1 cellular context compared by ENCODE assay signal in the genomic region with DNA sequence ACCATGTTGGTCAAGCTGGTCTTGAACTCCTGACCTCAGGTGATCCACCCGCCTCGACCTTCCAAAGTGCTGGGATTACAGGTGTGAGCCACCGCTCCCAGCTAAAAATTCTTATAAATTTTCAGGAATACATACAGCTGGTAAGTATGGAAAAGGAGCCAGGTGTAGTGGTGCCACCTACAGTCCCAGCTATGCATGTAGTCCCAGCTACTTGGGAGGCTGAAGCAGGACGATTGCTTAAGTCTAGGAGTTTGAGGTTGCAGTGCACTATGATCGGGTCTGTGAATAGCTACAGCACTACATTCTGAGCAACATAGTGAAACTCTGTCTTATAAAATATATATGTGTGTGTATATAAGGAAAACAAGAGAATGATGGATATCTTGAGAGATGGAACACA.
TF ChIP-seq lines count a peak whose summit lies in the region.

No MANE protein-coding gene starts in this region.

TF ChIP-seq in HepG2, 621 proteins besides CTCF, POLR2A, EP300 and RAD21:
- peak; percentile 44; the same call in 1 of the 2 replicates for TF ChIP-seq CEBPB (IDR thresholded peaks at IDR 0.05; ENCODE audit: borderline replicate concordance, low read depth, low read length)
- TF ChIP-seq, protein P1, sequence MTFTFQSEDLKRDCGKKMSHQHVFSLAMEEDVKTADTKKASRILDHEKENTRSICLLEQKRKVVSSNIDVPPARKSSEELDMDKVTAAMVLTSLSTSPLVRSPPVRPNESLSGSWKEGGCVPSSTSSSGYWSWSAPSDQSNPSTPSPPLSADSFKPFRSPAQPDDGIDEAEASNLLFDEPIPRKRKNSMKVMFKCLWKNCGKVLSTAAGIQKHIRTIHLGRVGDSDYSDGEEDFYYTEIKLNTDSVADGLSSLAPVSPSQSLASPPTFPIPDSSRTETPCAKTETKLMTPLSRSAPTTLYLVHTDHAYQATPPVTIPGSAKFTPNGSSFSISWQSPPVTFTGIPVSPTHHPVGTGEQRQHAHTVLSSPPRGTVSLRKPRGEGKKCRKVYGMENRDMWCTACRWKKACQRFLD (CRISPR knock-in tag; IDR thresholded peaks at IDR 0.05; ENCODE audit: borderline replicate concordance) = no peak
- no peak for TF ChIP-seq ZFAT (CRISPR knock-in tag; conservative IDR thresholded peaks at IDR 0.05)
- TF ChIP-seq ZSCAN29 (CRISPR knock-in tag; conservative IDR thresholded peaks at IDR 0.05) = no peak
- no peak for TF ChIP-seq MTA3 (CRISPR knock-in tag; IDR thresholded peaks at IDR 0.05)
- no peak for TF ChIP-seq ZNF451 (CRISPR knock-in tag; IDR thresholded peaks at IDR 0.05)
- TF ChIP-seq STAG1 (CRISPR knock-in tag; IDR thresholded peaks at IDR 0.05) = peak; percentile 19; the same call in 1 of the 2 replicates
- TF ChIP-seq ZNF224 (CRISPR knock-in tag; IDR thresholded peaks at IDR 0.05) = no peak
- no peak for TF ChIP-seq RBFOX2 (IDR thresholded peaks at IDR 0.05; ENCODE audit: low read depth, low read length)
- TF ChIP-seq HNRNPLL (IDR thresholded peaks at IDR 0.05; ENCODE audit: low read depth, low read length, poor library complexity, severe bottlenecking) = peak; percentile 25
- TF ChIP-seq, protein P2, sequence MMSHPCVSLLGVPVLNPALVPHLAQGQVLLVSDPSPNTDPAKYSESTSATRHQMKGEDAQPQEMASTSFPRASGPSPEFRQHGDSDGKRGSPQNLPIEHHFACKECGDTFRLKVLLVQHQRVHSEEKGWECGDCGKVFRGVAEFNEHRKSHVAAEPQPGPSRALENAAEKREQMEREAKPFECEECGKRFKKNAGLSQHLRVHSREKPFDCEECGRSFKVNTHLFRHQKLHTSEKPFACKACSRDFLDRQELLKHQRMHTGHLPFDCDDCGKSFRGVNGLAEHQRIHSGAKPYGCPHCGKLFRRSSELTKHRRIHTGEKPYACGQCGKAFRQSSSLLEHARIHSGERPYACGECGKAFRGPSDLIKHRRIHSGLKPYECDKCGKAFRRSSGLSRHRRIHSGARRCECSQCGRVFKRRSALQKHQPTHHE (CRISPR knock-in tag; IDR thresholded peaks at IDR 0.05; ENCODE audit: borderline replicate concordance) = no peak
- no peak for TF ChIP-seq MEIS1 (CRISPR knock-in tag; IDR thresholded peaks at IDR 0.05; ENCODE audit: borderline replicate concordance)
- TF ChIP-seq, protein P3, sequence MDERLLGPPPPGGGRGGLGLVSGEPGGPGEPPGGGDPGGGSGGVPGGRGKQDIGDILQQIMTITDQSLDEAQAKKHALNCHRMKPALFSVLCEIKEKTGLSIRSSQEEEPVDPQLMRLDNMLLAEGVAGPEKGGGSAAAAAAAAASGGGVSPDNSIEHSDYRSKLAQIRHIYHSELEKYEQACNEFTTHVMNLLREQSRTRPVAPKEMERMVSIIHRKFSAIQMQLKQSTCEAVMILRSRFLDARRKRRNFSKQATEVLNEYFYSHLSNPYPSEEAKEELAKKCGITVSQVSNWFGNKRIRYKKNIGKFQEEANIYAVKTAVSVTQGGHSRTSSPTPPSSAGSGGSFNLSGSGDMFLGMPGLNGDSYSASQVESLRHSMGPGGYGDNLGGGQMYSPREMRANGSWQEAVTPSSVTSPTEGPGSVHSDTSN (CRISPR knock-in tag; IDR thresholded peaks at IDR 0.05) = no peak
- TF ChIP-seq KLF12 (CRISPR knock-in tag; IDR thresholded peaks at IDR 0.05; ENCODE audit: borderline replicate concordance) = no peak
- TF ChIP-seq ZNF333 (CRISPR knock-in tag; IDR thresholded peaks at IDR 0.05; ENCODE audit: borderline replicate concordance) = no peak
- peak; percentile 71 for TF ChIP-seq CEBPG (CRISPR knock-in tag; IDR thresholded peaks at IDR 0.05)
- TF ChIP-seq, protein P4, sequence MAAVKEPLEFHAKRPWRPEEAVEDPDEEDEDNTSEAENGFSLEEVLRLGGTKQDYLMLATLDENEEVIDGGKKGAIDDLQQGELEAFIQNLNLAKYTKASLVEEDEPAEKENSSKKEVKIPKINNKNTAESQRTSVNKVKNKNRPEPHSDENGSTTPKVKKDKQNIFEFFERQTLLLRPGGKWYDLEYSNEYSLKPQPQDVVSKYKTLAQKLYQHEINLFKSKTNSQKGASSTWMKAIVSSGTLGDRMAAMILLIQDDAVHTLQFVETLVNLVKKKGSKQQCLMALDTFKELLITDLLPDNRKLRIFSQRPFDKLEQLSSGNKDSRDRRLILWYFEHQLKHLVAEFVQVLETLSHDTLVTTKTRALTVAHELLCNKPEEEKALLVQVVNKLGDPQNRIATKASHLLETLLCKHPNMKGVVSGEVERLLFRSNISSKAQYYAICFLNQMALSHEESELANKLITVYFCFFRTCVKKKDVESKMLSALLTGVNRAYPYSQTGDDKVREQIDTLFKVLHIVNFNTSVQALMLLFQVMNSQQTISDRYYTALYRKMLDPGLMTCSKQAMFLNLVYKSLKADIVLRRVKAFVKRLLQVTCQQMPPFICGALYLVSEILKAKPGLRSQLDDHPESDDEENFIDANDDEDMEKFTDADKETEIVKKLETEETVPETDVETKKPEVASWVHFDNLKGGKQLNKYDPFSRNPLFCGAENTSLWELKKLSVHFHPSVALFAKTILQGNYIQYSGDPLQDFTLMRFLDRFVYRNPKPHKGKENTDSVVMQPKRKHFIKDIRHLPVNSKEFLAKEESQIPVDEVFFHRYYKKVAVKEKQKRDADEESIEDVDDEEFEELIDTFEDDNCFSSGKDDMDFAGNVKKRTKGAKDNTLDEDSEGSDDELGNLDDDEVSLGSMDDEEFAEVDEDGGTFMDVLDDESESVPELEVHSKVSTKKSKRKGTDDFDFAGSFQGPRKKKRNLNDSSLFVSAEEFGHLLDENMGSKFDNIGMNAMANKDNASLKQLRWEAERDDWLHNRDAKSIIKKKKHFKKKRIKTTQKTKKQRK (IDR thresholded peaks at IDR 0.05; ENCODE audit: low read length) = no peak
- no peak for TF ChIP-seq SRSF4 (IDR thresholded peaks at IDR 0.05; ENCODE audit: low read depth, low read length, poor library complexity, severe bottlenecking)
